Comparison of ENCODE assay signal across 8 cellular contexts in the genomic region with DNA sequence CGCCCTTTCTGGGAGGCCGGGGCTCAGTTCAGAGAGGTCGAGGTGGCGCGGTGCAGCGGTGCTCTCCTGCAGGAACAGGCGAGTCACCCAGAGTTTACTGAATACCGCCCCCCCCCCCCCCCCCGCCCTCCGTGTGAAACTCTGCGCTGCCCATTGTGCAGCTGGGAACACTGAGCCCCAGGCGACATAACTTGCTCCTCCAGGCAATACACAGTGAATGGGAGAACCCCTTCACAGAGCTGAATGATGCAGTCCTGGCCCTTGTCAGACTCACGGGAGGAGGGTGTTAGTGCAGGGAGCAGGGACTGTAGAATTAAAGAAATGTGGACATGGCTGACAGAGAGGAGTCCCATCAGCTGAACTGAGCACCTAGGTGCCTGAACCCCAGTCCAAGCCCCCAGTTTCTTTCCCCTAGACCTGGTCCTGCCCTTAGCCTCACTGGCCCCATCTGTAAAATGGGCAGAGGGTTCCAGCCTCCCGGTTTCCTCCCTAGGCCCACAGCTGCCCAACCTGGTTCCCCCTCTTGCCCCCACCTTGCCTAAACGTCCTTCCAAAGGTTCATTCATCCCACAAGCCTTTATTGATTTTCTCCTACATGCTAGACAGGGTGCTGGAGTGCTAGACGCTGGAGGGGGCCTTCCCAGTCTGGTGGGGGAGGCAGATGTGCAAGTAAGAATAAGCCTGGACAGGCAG. TPM values are rescaled to one million over a fixed set of nuclear protein-coding genes. Genes with fewer than 3 reads are reported as not detected.
DNase-seq lines count a peak whose midpoint lies in the region; ATAC-seq, FAIRE-seq and TF ChIP-seq lines count a peak whose summit lies in the region.

No MANE protein-coding gene starts in this region.

- H4K20me1 ChIP-seq in HCT116 (ENCODE audit: insufficient read depth), result no peaks in the 10 kb centered on the region

- ATAC-seq in A549, result peak in 1 of 2 experiments; percentile 12; a peak in 1 of 6 replicates
- ATAC-seq in HCT116, result peak; percentile 64
- peak; percentile 67 for ATAC-seq in body of pancreas
- no peak for ATAC-seq in GM18502 (IDR thresholded peaks at IDR 0.05; ENCODE audit: poor library complexity, unreplicated experiment)

- H2BK12ac ChIP-seq in mesenchymal stem cell (ENCODE audit: low read length in 2 of 2), result peak overlapping the region; percentile 38 to 59

- H2AFZ ChIP-seq in HCT116 (ENCODE audit: low read depth, low read length, poor library complexity, severe bottlenecking), result peak overlapping the region; percentile 22
- H2AFZ ChIP-seq in mesenchymal stem cell (ENCODE audit: low read depth, low read length), result no peak overlapping the region

- FAIRE-seq in A549 (lab: Jason Lieb, UNC), result no peak

- CTCF ChIA-PET in A549 (lab: Yijun Ruan, JAX), result interaction anchor here (1.1 to 1.3 kb wide), 4 partner anchors 10 to 372 kb away, joined by 3 to 4 read pairs (median 4); no protein-coding TSS in a partner anchor
- CTCF ChIA-PET in HCT116 (lab: Charles Lee), result interaction anchor here (1.5 kb wide), 1 partner anchor 41 kb away, joined by 11 read pairs; no protein-coding TSS in a partner anchor

- POLR2A ChIA-PET in A549 (lab: Yijun Ruan, JAX), result no interaction called here
- POLR2A ChIA-PET in HCT116 (lab: Charles Lee), result interaction anchor here (1.4 kb wide), 1 partner anchor 41 kb away, joined by 10 read pairs; no protein-coding TSS in a partner anchor

- peak overlapping the region; percentile 64 to 66 for H3K4ac ChIP-seq in mesenchymal stem cell (ENCODE audit: low read depth in 1 of 2, low read length in 2 of 2)

- peaks cover 29% of the 10 kb centered on the region for H3K4me1 ChIP-seq in A549
- peaks cover 43 to 69% of the 10 kb centered on the region in 2 experiments for H3K4me1 ChIP-seq in HCT116 (ENCODE audit: control insufficient read depth in 1 of 2, insufficient read depth in 2 of 2, low read length in 2 of 2)
- peaks cover 49% of the 10 kb centered on the region for H3K4me1 ChIP-seq in body of pancreas
- H3K4me1 ChIP-seq in mesenchymal stem cell (ENCODE audit: control insufficient read depth, insufficient read depth, low read depth, low read length), result peaks cover 65% of the 10 kb centered on the region

- no peak for TF ChIP-seq EP300 in A549 (IDR thresholded peaks at IDR 0.05)

- H3K27ac ChIP-seq in A549, result peak overlapping the region; percentile 72 to 88
- H3K27ac ChIP-seq in HCT116 (ENCODE audit: low read depth, low read length), result peak overlapping the region; percentile 57
- peak overlapping the region; percentile 70 to 87 (median 83) for H3K27ac ChIP-seq in body of pancreas
- H3K27ac ChIP-seq in mesenchymal stem cell (ENCODE audit: low read length, poor library complexity, severe bottlenecking), result peak overlapping the region; percentile 87

- WGBS in A549 (ENCODE audit: missing lambda C conversion rate), result 32% methylated on average over 5 of the region's 16 CpGs
- WGBS in body of pancreas, 2 donors, result 10 to 13% methylated on average over 11 to 16 of the region's 16 CpGs
- 38% methylated on average over 12 of the region's 16 CpGs for WGBS in mesenchymal stem cell

- peak overlapping the region; percentile 97 for H2AK5ac ChIP-seq in mesenchymal stem cell (ENCODE audit: low read length, severe bottlenecking)

- intact Hi-C loops in HCT116 (cut with micrococcal nuclease) (loop anchor here (10.0 kb wide), 1 partner anchor 146 kb away; a partner anchor contains a TSS), body of pancreas (cut with DNase I) (no loop called here)

- peak overlapping the region; percentile 39 for H2BK15ac ChIP-seq in mesenchymal stem cell (ENCODE audit: low read depth, poor library complexity, severe bottlenecking)

- no peak for TF ChIP-seq POLR2A in A549 (IDR thresholded peaks at IDR 0.05; ENCODE audit: low read length)
- TF ChIP-seq POLR2A in HCT116 (IDR thresholded peaks at IDR 0.05; ENCODE audit: borderline replicate concordance, extremely low read depth, insufficient read depth, insufficient read length), result no peak
- no peak for TF ChIP-seq POLR2A in body of pancreas (IDR thresholded peaks at IDR 0.05)

- H2BK120ac ChIP-seq in mesenchymal stem cell (ENCODE audit: low read depth, low read length), result peak overlapping the region; percentile 27

- peak overlapping the region in 1 of 2 experiments; percentile 44 for H3K14ac ChIP-seq in mesenchymal stem cell (ENCODE audit: low read length in 2 of 2)

- H3K79me1 ChIP-seq in mesenchymal stem cell (replicated peaks; ENCODE audit: low read length, poor library complexity, severe bottlenecking), result peaks cover 5% of the 10 kb centered on the region

- DNase-seq in A549 (ENCODE audit: low read depth in 1 of 2, low spot score in 1 of 2), result peak; percentile 18 to 36
- DNase-seq in HCT116 (ENCODE audit: low read depth, low spot score), result no peak
- peak; percentile 37 to 66 (median 54) for DNase-seq in body of pancreas
- no peak for DNase-seq in mesenchymal stem cell
- no peak for DNase-seq in D341Med (ENCODE audit: low spot score)
- DNase-seq in NOMO-1 treated with dmso at 0.1 percent for 144 hours (lab: John Stamatoyannopoulos, UW; ENCODE audit: unreplicated experiment), result no peak
- DNase-seq in hippocampal formation (lab: John Stamatoyannopoulos, UW), result no peak

- peak overlapping the region; percentile 73 for H3K4me2 ChIP-seq in A549
- peak overlapping the region; percentile 91 for H3K4me2 ChIP-seq in HCT116 (ENCODE audit: low read length)
- peak overlapping the region; percentile 75 for H3K4me2 ChIP-seq in mesenchymal stem cell (ENCODE audit: low read length, poor library complexity, severe bottlenecking)

- no peak for TF ChIP-seq CTCF in A549 (IDR thresholded peaks at IDR 0.05)
- TF ChIP-seq CTCF in HCT116 (IDR thresholded peaks at IDR 0.05 in 2 of 3, conservative IDR thresholded peaks at IDR 0.05 in 1 of 3; ENCODE audit: borderline replicate concordance in 1 of 3, insufficient read depth in 1 of 3, low read depth in 2 of 3, low read length in 2 of 3), result no peak
- no peak for TF ChIP-seq CTCF in body of pancreas (IDR thresholded peaks at IDR 0.05)

- no TSS peak for BruUV-seq in HCT116 (replicated peaks; lab: Mats Ljungman, UMichigan)

- H4K8ac ChIP-seq in mesenchymal stem cell (ENCODE audit: low read length), result peak overlapping the region; percentile 81

- RAD21 ChIA-PET in HCT116 (lab: Charles Lee; ENCODE audit: low non-redundant PET in 1 of 2, low total read pairs in 2 of 2, uncharacterized antibody in 2 of 2, unreplicated experiment in 2 of 2), result interaction anchor here (1.2 to 2.2 kb wide), 2 partner anchors 40 to 41 kb away, joined by 4 to 8 read pairs; no protein-coding TSS in a partner anchor

- H3K27me3 ChIP-seq in HCT116 (ENCODE audit: insufficient read depth, low read length) (no peaks in the 10 kb centered on the region), body of pancreas (no peaks in the 10 kb centered on the region), mesenchymal stem cell (ENCODE audit: control insufficient read depth in 1 of 2, insufficient read depth in 1 of 2, low read length in 2 of 2) (peaks cover 0 to 19% of the 10 kb centered on the region in 2 experiments)

- H3K18ac ChIP-seq in mesenchymal stem cell (ENCODE audit: low read depth in 1 of 2, low read length in 2 of 2), result peak overlapping the region; percentile 52 to 91

- peak overlapping the region; percentile 55 for H3K9ac ChIP-seq in HCT116 (ENCODE audit: low read length)
- peak overlapping the region; percentile 85 for H3K9ac ChIP-seq in mesenchymal stem cell (ENCODE audit: low read length)

- no peak overlapping the region for H3K23ac ChIP-seq in mesenchymal stem cell (ENCODE audit: low read length in 2 of 2)

- peak overlapping the region; percentile 85 for H4K91ac ChIP-seq in mesenchymal stem cell (ENCODE audit: low read length)

- no peaks in the 10 kb centered on the region for H3K79me2 ChIP-seq in HCT116 (ENCODE audit: insufficient read depth, low read length)

- H3K9me2 ChIP-seq in HCT116 (ENCODE audit: insufficient read depth), result no peaks in the 10 kb centered on the region

- H3K36me3 ChIP-seq in HCT116 (ENCODE audit: control insufficient read depth in 1 of 2, insufficient read depth in 2 of 2, low read length in 2 of 2), result no peaks in the 10 kb centered on the region
- H3K36me3 ChIP-seq in body of pancreas (replicated peaks in 1 of 2; ENCODE audit: insufficient read depth in 1 of 2, low read depth in 2 of 2), result no peaks in the 10 kb centered on the region
- peaks cover 8 to 9% of the 10 kb centered on the region in 2 experiments for H3K36me3 ChIP-seq in mesenchymal stem cell (ENCODE audit: control insufficient read depth in 1 of 2, insufficient read depth in 2 of 2, low read depth in 1 of 2, low read length in 2 of 2)

- TF ChIP-seq RAD21 in A549 (conservative IDR thresholded peaks at IDR 0.05 in 1 of 2, IDR thresholded peaks at IDR 0.05 in 1 of 2), result no peak
- TF ChIP-seq RAD21 in HCT116 (IDR thresholded peaks at IDR 0.05; ENCODE audit: low read depth), result no peak

- H3K4me3 ChIP-seq in A549 (peak overlapping the region; percentile 48), HCT116 (replicated peaks in 1 of 2; ENCODE audit: low read depth in 1 of 2, low read length in 2 of 2) (peak overlapping the region; percentile 60 to 62), body of pancreas (peak overlapping the region; percentile 8 to 16), mesenchymal stem cell (ENCODE audit: insufficient read depth in 1 of 2, low read depth in 1 of 2, low read length in 2 of 2) (peak overlapping the region; percentile 50 to 78)

- H3K9me3 ChIP-seq in A549 (no peaks in the 10 kb centered on the region), HCT116 (ENCODE audit: control insufficient read depth in 1 of 2, insufficient read depth in 1 of 2, low read depth in 1 of 2, low read length in 2 of 2) (no peaks in the 10 kb centered on the region), body of pancreas (no peaks in the 10 kb centered on the region), mesenchymal stem cell (ENCODE audit: control insufficient read depth, low read length) (no peaks in the 10 kb centered on the region)

- peak overlapping the region; percentile 57 for H2BK5ac ChIP-seq in mesenchymal stem cell (ENCODE audit: low read depth, low read length, poor library complexity, severe bottlenecking)

TF ChIP-seq in A549, 52 proteins besides CTCF, POLR2A, EP300 and RAD21:
- TF ChIP-seq KDM1A (IDR thresholded peaks at IDR 0.05; ENCODE audit: low read depth), result peak; percentile 84; the same call in 1 of the 2 replicates
- TF ChIP-seq CHD4 (IDR thresholded peaks at IDR 0.05; ENCODE audit: borderline replicate concordance), result no peak

TF ChIP-seq in HCT116, 20 proteins besides CTCF, POLR2A, EP300 and RAD21:
- TF ChIP-seq SP1 (IDR thresholded peaks at IDR 0.05; ENCODE audit: low read depth), result no peak

RNA-seq across cellular contexts. Expression of a gene that starts 0.8 kb away (rescaled TPM):
- polyA plus RNA-seq in A549 (2011; rRNA removed) (2.1 and 2.3 TPM in 2 replicates), A549 (2017; fragmentation: RNase III; extraction: RNeasy Plus Mini Kit Qiagen cat#74134 plus additional on column Dnase treatment) (1.6 to 2.4 TPM (median 2.0 TPM) in 3 replicates)
- 0.73 and 1.1 TPM in 2 replicates for polyA plus RNA-seq in A549 (2012; cell fraction: cytosol; rRNA removed)
- 1.5 and 1.9 TPM in 2 replicates for polyA plus RNA-seq in A549 (2012; cell fraction: nucleus; rRNA removed)
- polyA minus RNA-seq in A549 (2011; rRNA and poly(A)+ RNA removed), result 1.8 and 3.0 TPM in 2 replicates
- total RNA-seq in HCT116 (2021; ENCODE audit: unreplicated experiment) (1.3 TPM), body of pancreas (10 to 100 TPM in 1 of 2 donors, 1 to 10 TPM in 1; 8.9 to 10.6 TPM)
- 1.8 and 2.2 TPM in 2 replicates for polyA plus RNA-seq in HCT116 (2012)
- 4.6 TPM for polyA plus RNA-seq in mesenchymal stem cell (2013, experiment 1 of 2)
- 4.5 TPM for polyA plus RNA-seq in mesenchymal stem cell (2013, experiment 2 of 2)

Comparison
In these comparisons a context has a peak if more than half of its experiments do, and no peak if none do; other contexts are left out.
1. DNase-seq: peak in A549 (2 of 2) and body of pancreas (4 of 4); none in HCT116 (single experiment), mesenchymal stem cell (single experiment), D341Med (single experiment), NOMO-1 treated with dmso at 0.1 percent for 144 hours (single experiment) and hippocampal formation (0 of 2).
2. H3K4me3 ChIP-seq: peak in every context shown above with its lines; median percentile 64 in mesenchymal stem cell; 61 in HCT116; 48 in A549; 12 in body of pancreas.
3. Peak in every context shown above with its lines, with median percentiles within 50 percentile points of each other: H3K27ac ChIP-seq and H3K4me2 ChIP-seq.